ENCODE assay signal across 12 cellular contexts in the genomic region with DNA sequence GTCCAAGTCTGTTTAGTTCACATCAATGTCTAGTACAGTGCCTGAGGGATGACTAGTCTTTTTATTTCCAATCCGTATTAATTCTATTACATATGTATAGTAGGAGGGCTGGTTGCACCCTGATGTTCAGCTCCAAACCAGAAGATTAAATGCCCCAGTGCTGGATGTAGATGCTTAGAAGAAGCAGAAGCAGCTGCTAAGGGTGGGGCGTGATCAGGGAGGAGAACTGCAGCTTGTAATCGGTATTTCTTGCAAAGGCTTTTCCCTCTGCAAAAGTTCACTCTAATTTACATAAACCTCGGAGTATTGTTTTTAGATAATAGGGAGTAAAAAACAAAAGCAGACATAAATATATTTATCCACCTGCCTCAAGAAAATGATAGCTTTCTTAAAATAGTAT.
DNase-seq lines count a peak whose midpoint lies in the region; ATAC-seq and TF ChIP-seq lines count a peak whose summit lies in the region.
"Had no signal": no experiment of that assay in that cellular context is flagged by ENCODE, and none has a peak within 500 bp of the region (broad histone marks: within the 10 kb centered on the region; RNA-seq: fewer than 3 reads in every experiment).

No MANE protein-coding gene starts in this region.

- H3K4me1 ChIP-seq in OCI-LY3 (ENCODE audit: low read length) (peaks cover 51% of the 10 kb centered on the region), muscle layer of duodenum (ENCODE audit: control insufficient read depth in 1 of 2, insufficient read depth in 2 of 2, low read length in 2 of 2) (peaks cover 0 to 6% of the 10 kb centered on the region in 2 donors), hepatocyte (ENCODE audit: insufficient read depth) (no peaks in the 10 kb centered on the region)
- H3K4me1 ChIP-seq: sigmoid colon had no signal

- H3K27me3 ChIP-seq in OCI-LY3 (ENCODE audit: low read depth, low read length) (no peaks in the 10 kb centered on the region), muscle layer of duodenum (ENCODE audit: low read depth, low read length) (no peaks in the 10 kb centered on the region), hepatocyte (no peaks in the 10 kb centered on the region)
- H3K27me3 ChIP-seq: sigmoid colon had no signal

- H3K36me3 ChIP-seq in OCI-LY3 (replicated peaks; ENCODE audit: low read depth, low read length) (no peaks in the 10 kb centered on the region), muscle layer of duodenum (ENCODE audit: control insufficient read depth in 1 of 2, insufficient read depth in 2 of 2, low read length in 2 of 2) (no peaks in the 10 kb centered on the region), hepatocyte (replicated peaks; ENCODE audit: insufficient read depth, low read depth) (no peaks in the 10 kb centered on the region)
- H3K36me3 ChIP-seq: sigmoid colon had no signal

- H3K27ac ChIP-seq in OCI-LY3 (ENCODE audit: low read length) (no peak overlapping the region), muscle layer of duodenum (ENCODE audit: low read length) (peak overlapping the region; percentile 10), hepatocyte (no peak overlapping the region)
- H3K27ac ChIP-seq: sigmoid colon had no signal

- H3K4me2 ChIP-seq in OCI-LY3 (ENCODE audit: low read length) (peak overlapping the region; percentile 65), hepatocyte (no peak overlapping the region)
- H3K4me2 ChIP-seq: SK-N-SH had no signal

- peaks cover 2% of the 10 kb centered on the region for H3K27me3 Mint-ChIP-seq in nephron progenitor cell (ENCODE audit: low read depth, poor library complexity)

- ATAC-seq in GM18511 (IDR thresholded peaks at IDR 0.05; ENCODE audit: unreplicated experiment) = peak; percentile 21
- peak; percentile 27 for ATAC-seq in HG02623 (IDR thresholded peaks at IDR 0.05; ENCODE audit: unreplicated experiment)

- H3K4me3 ChIP-seq in OCI-LY3 (ENCODE audit: low read length) (peak overlapping the region; percentile 24), muscle layer of duodenum (ENCODE audit: low read depth in 1 of 2, low read length in 2 of 2) (no peak overlapping the region), hepatocyte (no peak overlapping the region)
- H3K4me3 ChIP-seq: sigmoid colon had no signal

- TF ChIP-seq CTCF in OCI-LY3 (IDR thresholded peaks at IDR 0.05; ENCODE audit: low read depth, low read length) = no peak
- no peak for TF ChIP-seq CTCF in nephron progenitor cell (IDR thresholded peaks at IDR 0.05)
- no peak for TF ChIP-seq CTCF in hepatocyte (IDR thresholded peaks at IDR 0.05; ENCODE audit: poor library complexity)

- H3K36me3 Mint-ChIP-seq in nephron progenitor cell (ENCODE audit: low read depth) = no peaks in the 10 kb centered on the region

- 94% methylated on average over 4 of the region's 4 CpGs for WGBS in hepatocyte (ENCODE audit: low lambda C conversion rate, missing lambda C conversion rate)

- H3K9me3 Mint-ChIP-seq in nephron progenitor cell = no peaks in the 10 kb centered on the region

- H2AFZ ChIP-seq in OCI-LY3 (ENCODE audit: low read depth, low read length) (no peak overlapping the region), hepatocyte (no peak overlapping the region)

- no peaks in the 10 kb centered on the region for H3K79me2 ChIP-seq in OCI-LY3 (ENCODE audit: low read length)
- H3K79me2 ChIP-seq in hepatocyte = no peaks in the 10 kb centered on the region

- no peak overlapping the region for H3K4me3 Mint-ChIP-seq in nephron progenitor cell

- H3K9me2 ChIP-seq in hepatocyte (replicated peaks; ENCODE audit: insufficient read depth) = no peaks in the 10 kb centered on the region
- H3K9me2 ChIP-seq: SK-N-SH had no signal

- DNase-seq in AML-193 (lab: John Stamatoyannopoulos, UW) (no peak), nephron progenitor cell (no peak), middle frontal gyrus (ENCODE audit: extremely low spot score, low spot score) (no peak), hepatocyte (ENCODE audit: low spot score) (no peak)
- DNase-seq: kidney glomerular epithelial cell, NCI-H1048, sigmoid colon, SK-N-SH had no signal

- no peak overlapping the region for H3K27ac Mint-ChIP-seq in nephron progenitor cell

- H4K20me1 ChIP-seq in OCI-LY3 (ENCODE audit: insufficient read depth, low read length) (no peaks in the 10 kb centered on the region), hepatocyte (ENCODE audit: insufficient read depth, poor library complexity, severe bottlenecking) (no peaks in the 10 kb centered on the region)

- H3K9ac ChIP-seq in OCI-LY3 (ENCODE audit: low read length) = 0 out of 2 replicates have a peak overlapping the region, but pooled peaks have one; percentile 1
- H3K9ac ChIP-seq: SK-N-SH had no signal

- H3K9me3 ChIP-seq in OCI-LY3 (ENCODE audit: insufficient read depth, low read length) (no peaks in the 10 kb centered on the region), muscle layer of duodenum (ENCODE audit: control insufficient read depth in 1 of 2, low read length in 2 of 2) (no peaks in the 10 kb centered on the region), hepatocyte (ENCODE audit: low read depth) (no peaks in the 10 kb centered on the region)
- H3K9me3 ChIP-seq: sigmoid colon, SK-N-SH had no signal

- peaks cover 6% of the 10 kb centered on the region for H3K4me1 Mint-ChIP-seq in nephron progenitor cell
